ENCODE assay signal across 8 cellular contexts in genomic region chr1:198641506-198641905, GRCh38. TPM values are rescaled to one million over a fixed set of nuclear protein-coding genes. Genes with fewer than 3 reads are reported as not detected.
DNase-seq lines count a peak whose midpoint lies in the region; ATAC-seq and TF ChIP-seq lines count a peak whose summit lies in the region.

No MANE protein-coding gene starts in this region.

- DNase-seq in M059J (ENCODE audit: low read depth), result peak; percentile 24
- peak; percentile 49 for DNase-seq in central memory CD4-positive, alpha-beta T cell
- no peak for DNase-seq in Ammon's horn (ENCODE audit: low spot score)
- DNase-seq in NCI-H748 treated with DMSO at 0.1 percent for 48 hours (lab: John Stamatoyannopoulos, UW), result no peak
- no peak for DNase-seq in cerebellum (ENCODE audit: low spot score)
- DNase-seq in H7, result no peak

- peak; percentile 45 for ATAC-seq in GM21529 (IDR thresholded peaks at IDR 0.05; ENCODE audit: unreplicated experiment)

- H3K4me3 ChIP-seq in GM12875 (ENCODE audit: low read depth, low read length) (peak overlapping the region; percentile 46), H7 (ENCODE audit: insufficient read depth, low read depth, low read length) (no peak overlapping the region)

- no peaks in the 10 kb centered on the region for H3K36me3 ChIP-seq in H7 (replicated peaks; ENCODE audit: control insufficient read depth, insufficient read depth, low read length)

- H3K27me3 ChIP-seq in H7 (ENCODE audit: control insufficient read depth, insufficient read depth, low read length), result no peaks in the 10 kb centered on the region

- no peak for TF ChIP-seq CTCF in GM12875 (IDR thresholded peaks at IDR 0.05; ENCODE audit: borderline replicate concordance, insufficient read depth, low read depth, low read length)

RNA-seq across cellular contexts. Expression of gene PTPRC, which starts 2.7 kb away (rescaled TPM):
- 0.49 and 4.5 TPM in 2 replicates for total RNA-seq in M059J (2014; rRNA removed; shearing (Covaris generic))
- total RNA-seq in cerebellum, result 4.4 TPM
- total RNA-seq in H7 (2014; rRNA removed; shearing (Covaris generic)), result not detected in 2 replicates

Comparison
In these comparisons a context has a peak if more than half of its experiments do, and no peak if none do; other contexts are left out.
1. DNase-seq: peak in M059J (single experiment) and central memory CD4-positive, alpha-beta T cell (single experiment); none in Ammon's horn (single experiment), NCI-H748 treated with DMSO at 0.1 percent for 48 hours (single experiment), cerebellum (single experiment) and H7 (single experiment).